27 cellular contexts compared by ENCODE assay signal in genomic region chr7:51456471-51457060, GRCh38.
"Had no signal": no experiment of that assay in that cellular context is flagged by ENCODE, and none has a peak within 500 bp of the region (broad histone marks: within the 10 kb centered on the region; RNA-seq: fewer than 3 reads in every experiment).

No MANE protein-coding gene starts in this region.

- H3K27ac ChIP-seq: ascending aorta, cardiac muscle cell, colonic mucosa, epithelial cell of prostate, esophagus squamous epithelium, hepatocyte, neutrophil, skin epidermis, testis, transverse colon had no signal

- ATAC-seq: sciatic nerve; stimulated activated naive CD8-positive, alpha-beta T cell treated with anti-CD3 and anti-CD28 coated beads, Interleukin-15, Interleukin-2, amounts not matched to agents 100 U/mL and 50 U/mL, for 24 hours had no signal

- DNase-seq: activated CD4-positive, alpha-beta memory T cell treated with anti-CD3 and anti-CD28 coated beads, Interleukin-2, amount 10 ng/mL, durations not matched to agents 7 days and 5 days; activated CD4-positive, alpha-beta T cell treated with anti-CD3 and anti-CD28 coated beads for 1 hour; activated CD4-positive, alpha-beta T cell treated with anti-CD3 and anti-CD28 coated beads, Interleukin-2, amount 10 ng/mL, durations not matched to agents 7 days and 5 days; activated CD8-positive, alpha-beta memory T cell treated with anti-CD3 and anti-CD28 coated beads, Interleukin-2, amount 50 U/mL, for 48 hours; activated gamma-delta T cell; activated naive CD4-positive, alpha-beta T cell treated with anti-CD3 and anti-CD28 coated beads, Interleukin-2, amount 10 ng/mL, durations not matched to agents 7 days and 5 days; activated naive CD8-positive, alpha-beta T cell treated with anti-CD3 and anti-CD28 coated beads, Interleukin-2, amount 10 ng/mL, durations not matched to agents 7 days and 5 days; activated T-cell treated with anti-CD3 and anti-CD28 coated beads, Interleukin-2, amount 50 U/mL, for 24 hours; cerebellar nuclear complex; colonic mucosa; effector CD8-positive, alpha-beta T cell; esophagus squamous epithelium; islet precursor cell; left cardiac atrium; mammary epithelial cell; stimulated activated CD4-positive, alpha-beta T cell treated with anti-CD3 and anti-CD28 coated beads, Interleukin-12 subunit alpha, Interleukin-12 subunit beta, amount 100 ng/mL, for 4 hours; stimulated activated CD4-positive, alpha-beta T cell treated with anti-CD3 and anti-CD28 coated beads, Interleukin-4, amount 100 ng/mL, for 1 hour; stimulated activated naive CD8-positive, alpha-beta T cell treated with anti-CD3 and anti-CD28 coated beads, Interleukin-15, Interleukin-2, amounts not matched to agents 100 U/mL and 50 U/mL, for 24 hours; testis; transverse colon had no signal
